In genomic region chr2:42921162-42921550, GRCh38 we compare ENCODE assay signal across 24 cellular contexts.
A peak's percentile ranks its signal among the peaks of the same experiment; 100 is the strongest.
DNase-seq lines count a peak whose midpoint lies in the region; ATAC-seq and TF ChIP-seq lines count a peak whose summit lies in the region.
"Had no signal": no experiment of that assay in that cellular context is flagged by ENCODE, and none has a peak within 500 bp of the region (broad histone marks: within the 10 kb centered on the region; RNA-seq: fewer than 3 reads in every experiment).

No MANE protein-coding gene starts in this region.

- H3K27ac ChIP-seq in right cardiac atrium (ENCODE audit: low read length) (no peak overlapping the region), heart right ventricle (peak overlapping the region in 2 of 10 donors; percentile 95 to 97), aorta (ENCODE audit: low read depth in 1 of 2, low read length in 2 of 2) (peak overlapping the region; percentile 93 to 96), caudate nucleus (ENCODE audit: low read depth, low read length) (no peak overlapping the region)
- H3K27ac ChIP-seq: C4-2B had no signal

- peak overlapping the region; percentile 72 for H3K27ac Mint-ChIP-seq in glutamatergic neuron (ENCODE audit: unreplicated experiment)
- H3K27ac Mint-ChIP-seq: activated naive CD4-positive, alpha-beta T cell treated with anti-CD3 and anti-CD28 coated beads, Interleukin-2, amount 10 ng/mL, durations not matched to agents 7 days and 5 days; naive thymus-derived CD4-positive, alpha-beta T cell; stimulated activated naive CD8-positive, alpha-beta T cell treated with anti-CD3 and anti-CD28 coated beads, Interleukin-15, Interleukin-2, amounts not matched to agents 100 ng/mL and 50 ng/mL, for 24 hours had no signal

- intact Hi-C loops in right cardiac atrium (cut with DNase I) = loop anchor here in 1 of 4 donors (5.0 kb wide), 1 partner anchor 44 kb away; no protein-coding TSS in a partner anchor
- intact Hi-C loops in heart right ventricle (cut with DNase I) = loop anchor here in 3 of 10 donors (5.0 to 10.0 kb wide), 3 partner anchors 46 to 56 kb away; no protein-coding TSS in a partner anchor
- intact Hi-C loops in posterior vena cava (cut with DNase I) = loop anchor here in 1 of 2 donors (5.0 kb wide), 1 partner anchor 44 kb away; no protein-coding TSS in a partner anchor
- intact Hi-C loops in aorta (cut with DNase I) = no loop called here

- H3K4me3 ChIP-seq in right cardiac atrium (ENCODE audit: low read length) (no peak overlapping the region), heart right ventricle (no peak overlapping the region), aorta (ENCODE audit: low read length in 2 of 2) (no peak overlapping the region)
- H3K4me3 ChIP-seq: gastroesophageal sphincter, smooth muscle cell had no signal

- peaks cover 9% of the 10 kb centered on the region for H3K9me3 Mint-ChIP-seq in glutamatergic neuron (ENCODE audit: unreplicated experiment)
- H3K9me3 Mint-ChIP-seq: activated naive CD4-positive, alpha-beta T cell treated with anti-CD3 and anti-CD28 coated beads, Interleukin-2, amount 10 ng/mL, durations not matched to agents 7 days and 5 days; naive thymus-derived CD4-positive, alpha-beta T cell; stimulated activated naive CD8-positive, alpha-beta T cell treated with anti-CD3 and anti-CD28 coated beads, Interleukin-15, Interleukin-2, amounts not matched to agents 100 ng/mL and 50 ng/mL, for 24 hours had no signal

- H3K27me3 Mint-ChIP-seq in glutamatergic neuron (ENCODE audit: unreplicated experiment) = peaks cover 11% of the 10 kb centered on the region

- no peak for TF ChIP-seq CTCF in heart right ventricle (IDR thresholded peaks at IDR 0.05)
- TF ChIP-seq CTCF in glutamatergic neuron (IDR thresholded peaks at IDR 0.05; ENCODE audit: partially characterized antibody, unreplicated experiment) = no peak

- H3K4me1 ChIP-seq in right cardiac atrium (ENCODE audit: control insufficient read depth, insufficient read depth, low read length) (peaks cover 35% of the 10 kb centered on the region), heart right ventricle (peaks cover 27 to 78% (median 53%) of the 10 kb centered on the region in 9 donors), aorta (ENCODE audit: control insufficient read depth in 1 of 2, insufficient read depth in 2 of 2, low read length in 2 of 2) (peaks cover 4 to 5% of the 10 kb centered on the region in 2 donors)

- H3K36me3 Mint-ChIP-seq in glutamatergic neuron (ENCODE audit: unreplicated experiment) = no peaks in the 10 kb centered on the region
- H3K36me3 Mint-ChIP-seq: activated naive CD4-positive, alpha-beta T cell treated with anti-CD3 and anti-CD28 coated beads, Interleukin-2, amount 10 ng/mL, durations not matched to agents 7 days and 5 days; naive thymus-derived CD4-positive, alpha-beta T cell had no signal

- DNase-seq in right cardiac atrium (peak in 2 of 3 donors; percentile 18 to 52), heart right ventricle (no peak), glutamatergic neuron (no peak), posterior vena cava (ENCODE audit: low spot score) (peak; percentile 29), aorta (no peak), NCI-H69 (lab: John Stamatoyannopoulos, UW) (no peak), caudate nucleus (lab: John Stamatoyannopoulos, UW) (no peak)
- DNase-seq: activated CD4-positive, alpha-beta T cell treated with anti-CD3 and anti-CD28 coated beads for 1 hour; activated naive CD4-positive, alpha-beta T cell treated with anti-CD3 and anti-CD28 coated beads, Interleukin-2, amount 10 ng/mL, durations not matched to agents 7 days and 5 days; activated T-cell treated with anti-CD3 and anti-CD28 coated beads, Interleukin-2, amount 50 U/mL, for 48 hours; anterior cingulate cortex; effector memory CD4-positive, alpha-beta T cell; mammary epithelial cell; naive thymus-derived CD4-positive, alpha-beta T cell; NCI-H1048; NCI-H2029; RPMI8226; stimulated activated CD4-positive, alpha-beta T cell treated with anti-CD3 and anti-CD28 coated beads, Interleukin-4, amount 100 ng/mL, for 1 hour had no signal

- H3K9me3 ChIP-seq in right cardiac atrium (ENCODE audit: control insufficient read depth, low read length) = no peaks in the 10 kb centered on the region
- H3K9me3 ChIP-seq in heart right ventricle = no peaks in the 10 kb centered on the region
- H3K9me3 ChIP-seq in aorta (ENCODE audit: control insufficient read depth, low read length) = no peaks in the 10 kb centered on the region
- H3K9me3 ChIP-seq: gastroesophageal sphincter had no signal

- no peaks in the 10 kb centered on the region for H3K27me3 ChIP-seq in right cardiac atrium (ENCODE audit: control insufficient read depth, insufficient read depth)
- no peaks in the 10 kb centered on the region for H3K27me3 ChIP-seq in heart right ventricle
- no peaks in the 10 kb centered on the region for H3K27me3 ChIP-seq in aorta (ENCODE audit: control insufficient read depth in 1 of 2, insufficient read depth in 2 of 2, low read length in 1 of 2)
- H3K27me3 ChIP-seq: gastroesophageal sphincter had no signal

- ATAC-seq in right cardiac atrium (no peak), heart right ventricle (no peak), aorta (ENCODE audit: low FRiP score) (no peak), HG03565 (IDR thresholded peaks at IDR 0.05; ENCODE audit: unreplicated experiment) (no peak)
- ATAC-seq: esophagus mucosa; gastroesophageal sphincter; naive thymus-derived CD4-positive, alpha-beta T cell had no signal

- 65% methylated on average over 3 of the region's 3 CpGs for WGBS in right cardiac atrium
- 66 to 75% methylated on average over 3 of the region's 3 CpGs for WGBS in heart right ventricle, 2 donors
- WGBS in aorta, 2 donors = 62 to 65% methylated on average over 3 of the region's 3 CpGs

- H3K36me3 ChIP-seq in heart right ventricle (no peaks in the 10 kb centered on the region), aorta (ENCODE audit: control insufficient read depth in 1 of 2, insufficient read depth in 2 of 2, low read length in 1 of 2) (no peaks in the 10 kb centered on the region)
- H3K36me3 ChIP-seq: gastroesophageal sphincter had no signal

- H3K4me3 Mint-ChIP-seq in glutamatergic neuron (ENCODE audit: unreplicated experiment) = no peak overlapping the region
- H3K4me3 Mint-ChIP-seq: activated naive CD4-positive, alpha-beta T cell treated with anti-CD3 and anti-CD28 coated beads, Interleukin-2, amount 10 ng/mL, durations not matched to agents 7 days and 5 days; naive thymus-derived CD4-positive, alpha-beta T cell; stimulated activated naive CD8-positive, alpha-beta T cell treated with anti-CD3 and anti-CD28 coated beads, Interleukin-15, Interleukin-2, amounts not matched to agents 100 ng/mL and 50 ng/mL, for 24 hours had no signal

- peaks cover 34% of the 10 kb centered on the region for H3K4me1 Mint-ChIP-seq in glutamatergic neuron (ENCODE audit: low read depth, unreplicated experiment)
- H3K4me1 Mint-ChIP-seq: activated naive CD4-positive, alpha-beta T cell treated with anti-CD3 and anti-CD28 coated beads, Interleukin-2, amount 10 ng/mL, durations not matched to agents 7 days and 5 days had no signal

Comparison
In these comparisons a context has a peak if more than half of its experiments do, and no peak if none do; other contexts are left out.
1. DNase-seq: peak in right cardiac atrium (2 of 3) and posterior vena cava (single experiment); none in heart right ventricle (0 of 2), glutamatergic neuron (single experiment), aorta (0 of 2), NCI-H69 (single experiment) and caudate nucleus (0 of 61).
2. H3K27ac ChIP-seq: peak in aorta (2 of 2); none in right cardiac atrium (single experiment) and caudate nucleus (single experiment).